In genomic region chr20:50138120-50138478, GRCh38 we compare ENCODE assay signal across 13 cellular contexts. TPM values are rescaled to one million over a fixed set of nuclear protein-coding genes. Genes with fewer than 3 reads are reported as not detected.
DNase-seq lines count a peak whose midpoint lies in the region; ATAC-seq and TF ChIP-seq lines count a peak whose summit lies in the region.
"Had no signal": no experiment of that assay in that cellular context is flagged by ENCODE, and none has a peak within 500 bp of the region (broad histone marks: within the 10 kb centered on the region; RNA-seq: fewer than 3 reads in every experiment).

No MANE protein-coding gene starts in this region.

- peaks cover 7 to 37% of the 10 kb centered on the region in 2 donors for H3K4me1 ChIP-seq in esophagus (ENCODE audit: control insufficient read depth in 2 of 2, insufficient read depth in 2 of 2, low read length in 1 of 2)
- H3K4me1 ChIP-seq in upper lobe of right lung: peaks cover 17% of the 10 kb centered on the region

- H3K27me3 ChIP-seq in esophagus (ENCODE audit: control insufficient read depth in 1 of 2, insufficient read depth in 2 of 2, low read length in 2 of 2) (no peaks in the 10 kb centered on the region), upper lobe of right lung (no peaks in the 10 kb centered on the region)

- no peak overlapping the region for H3K4me3 ChIP-seq in esophagus (ENCODE audit: low read depth in 1 of 2, low read length in 2 of 2)
- H3K4me3 ChIP-seq in upper lobe of right lung: no peak overlapping the region

- TF ChIP-seq CTCF in neural crest cell (conservative IDR thresholded peaks at IDR 0.05) (no peak), upper lobe of right lung (IDR thresholded peaks at IDR 0.05) (no peak)

- intact Hi-C loops in activated naive CD4-positive, alpha-beta T cell treated with anti-CD3 and anti-CD28 coated beads for 36 hours (cut with micrococcal nuclease): no loop called here
- intact Hi-C loops in upper lobe of right lung (cut with DNase I): no loop called here

- peaks cover 34% of the 10 kb centered on the region for H3K4me1 Mint-ChIP-seq in activated naive CD4-positive, alpha-beta T cell treated with anti-CD3 and anti-CD28 coated beads for 36 hours (ENCODE audit: low read depth)
- peaks cover 42% of the 10 kb centered on the region for H3K4me1 Mint-ChIP-seq in neural crest cell

- ATAC-seq in upper lobe of right lung (peak; percentile 5), HG03039 (IDR thresholded peaks at IDR 0.05; ENCODE audit: unreplicated experiment) (no peak)
- ATAC-seq: activated T-cell treated with anti-CD3 and anti-CD28 coated beads, Interleukin-2, amount 50 U/mL, for 4 hours had no signal

- no peaks in the 10 kb centered on the region for H3K27me3 Mint-ChIP-seq in activated naive CD4-positive, alpha-beta T cell treated with anti-CD3 and anti-CD28 coated beads for 36 hours (ENCODE audit: low read depth)
- no peaks in the 10 kb centered on the region for H3K27me3 Mint-ChIP-seq in neural crest cell (ENCODE audit: low read depth)

- peaks cover 20% of the 10 kb centered on the region for H3K36me3 Mint-ChIP-seq in activated naive CD4-positive, alpha-beta T cell treated with anti-CD3 and anti-CD28 coated beads for 36 hours (ENCODE audit: low read depth)
- peaks cover 7% of the 10 kb centered on the region for H3K36me3 Mint-ChIP-seq in neural crest cell (ENCODE audit: low read depth)

- H3K9me3 ChIP-seq in esophagus (ENCODE audit: control insufficient read depth in 2 of 2, insufficient read depth in 1 of 2, low read depth in 1 of 2, low read length in 1 of 2) (no peaks in the 10 kb centered on the region), upper lobe of right lung (no peaks in the 10 kb centered on the region)

- no peaks in the 10 kb centered on the region for H3K9me3 Mint-ChIP-seq in activated naive CD4-positive, alpha-beta T cell treated with anti-CD3 and anti-CD28 coated beads for 36 hours
- no peaks in the 10 kb centered on the region for H3K9me3 Mint-ChIP-seq in neural crest cell
- H3K9me3 Mint-ChIP-seq: activated T-cell treated with anti-CD3 and anti-CD28 coated beads, Interleukin-2, amount 50 U/mL, for 4 hours had no signal

- no peak for DNase-seq in activated naive CD4-positive, alpha-beta T cell treated with anti-CD3 and anti-CD28 coated beads for 36 hours
- no peak for DNase-seq in activated naive CD4-positive, alpha-beta T cell treated with Interleukin-2 at 50 U/mL for 16 hours
- DNase-seq in neural crest cell (ENCODE audit: low read depth, low spot score) (no peak), upper lobe of right lung (no peak), NCI-H345 (lab: John Stamatoyannopoulos, UW) (no peak), NCI-H2107 treated with DMSO at 0.1 percent for 48 hours (lab: John Stamatoyannopoulos, UW; ENCODE audit: unreplicated experiment) (no peak)
- DNase-seq: ACHN; activated T-cell treated with anti-CD3 and anti-CD28 coated beads, Interleukin-2, amount 50 U/mL, for 4 hours; MM.1S; NCI-H446; SHP77 had no signal

- WGBS in esophagus, 2 donors: 72 to 76% methylated on average over 5 of the region's 5 CpGs

- H3K4me3 Mint-ChIP-seq in activated naive CD4-positive, alpha-beta T cell treated with anti-CD3 and anti-CD28 coated beads for 36 hours: no peak overlapping the region
- peak overlapping the region; percentile 70 for H3K4me3 Mint-ChIP-seq in neural crest cell
- H3K4me3 Mint-ChIP-seq: activated T-cell treated with anti-CD3 and anti-CD28 coated beads, Interleukin-2, amount 50 U/mL, for 4 hours had no signal

- H3K27ac ChIP-seq in esophagus (ENCODE audit: low read depth in 2 of 2, low read length in 1 of 2) (peak overlapping the region; percentile 69 to 82), upper lobe of right lung (peak overlapping the region; percentile 68)

- H3K27ac Mint-ChIP-seq in activated naive CD4-positive, alpha-beta T cell treated with anti-CD3 and anti-CD28 coated beads for 36 hours: peak overlapping the region; percentile 53
- no peak overlapping the region for H3K27ac Mint-ChIP-seq in neural crest cell (ENCODE audit: unreplicated experiment)

- CTCF ChIA-PET in activated naive CD4-positive, alpha-beta T cell treated with anti-CD3 and anti-CD28 coated beads for 36 hours (lab: Charles Lee): no interaction called here

- H3K36me3 ChIP-seq in esophagus (ENCODE audit: control insufficient read depth in 2 of 2, insufficient read depth in 2 of 2, low read length in 1 of 2): peaks cover 6 to 28% of the 10 kb centered on the region in 2 donors
- H3K36me3 ChIP-seq in upper lobe of right lung: peaks cover 61% of the 10 kb centered on the region

RNA-seq across cellular contexts. Expression of gene PEDS1, which starts 15.4 kb away (rescaled TPM):
- total RNA-seq in activated naive CD4-positive, alpha-beta T cell treated with anti-CD3 and anti-CD28 coated beads for 36 hours: 10 to 100 TPM; 10.4 to 11.2 TPM
- 10 to 100 TPM; 31.5 to 56.2 TPM for polyA plus RNA-seq in esophagus
- 26.1 and 29.1 TPM in 2 replicates for total RNA-seq in neural crest cell
- total RNA-seq in upper lobe of right lung: 31.3 TPM

RNA-seq across cellular contexts. Expression of gene UBE2V1, which starts 25.1 kb away (rescaled TPM):
- total RNA-seq in activated naive CD4-positive, alpha-beta T cell treated with anti-CD3 and anti-CD28 coated beads for 36 hours: 100 to 1,000 TPM; 124 to 137 TPM
- polyA plus RNA-seq in esophagus: 10 to 100 TPM; 57.4 to 73.1 TPM
- total RNA-seq in neural crest cell: 147 and 177 TPM in 2 replicates
- total RNA-seq in upper lobe of right lung: 83.2 TPM

RNA-seq across cellular contexts. Expression of gene CEBPB, which starts 52.5 kb away (rescaled TPM):
- 10 to 100 TPM; 38.5 to 38.6 TPM for total RNA-seq in activated naive CD4-positive, alpha-beta T cell treated with anti-CD3 and anti-CD28 coated beads for 36 hours
- polyA plus RNA-seq in esophagus: 10 to 100 TPM in 1 of 2 donors, 1 to 10 TPM in 1; 6.9 to 19.6 TPM
- total RNA-seq in neural crest cell (7.6 and 7.8 TPM in 2 replicates), upper lobe of right lung (271 TPM)
